8 cellular contexts compared by ENCODE assay signal in the genomic region with DNA sequence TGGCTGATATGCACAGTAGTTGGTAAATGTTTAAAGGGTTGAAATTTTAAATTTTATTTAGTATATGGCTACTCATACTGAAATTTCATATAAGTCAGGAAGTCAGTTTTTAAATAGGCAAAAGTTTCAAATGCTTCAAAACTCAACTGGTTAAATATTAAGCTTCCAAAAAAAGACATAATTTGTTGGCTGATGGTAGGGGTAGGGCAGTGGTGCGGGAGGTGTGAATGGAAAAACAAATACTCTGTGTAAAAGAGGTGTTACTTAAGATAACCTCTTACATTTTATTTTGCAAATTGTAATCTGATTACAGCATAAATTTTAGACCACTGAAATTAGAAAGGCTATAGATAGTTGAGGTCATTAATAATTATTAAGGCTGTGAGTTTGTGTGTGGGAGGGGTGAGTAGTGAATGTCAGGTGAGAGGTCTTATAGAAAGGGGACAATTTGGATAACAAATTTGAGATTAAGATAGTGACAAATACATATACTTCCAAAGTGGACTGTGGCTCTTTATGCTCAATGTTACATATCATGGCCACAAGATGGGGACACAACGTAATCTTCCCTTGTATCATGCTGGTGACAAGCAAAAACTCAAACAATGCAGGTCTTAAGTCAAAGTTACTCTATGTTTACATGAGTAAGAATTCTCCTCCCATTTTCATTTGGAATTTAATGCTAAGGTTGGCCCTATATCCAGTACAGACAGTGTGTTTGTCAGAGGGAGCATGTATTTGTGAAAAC. TPM values are rescaled to one million over a fixed set of nuclear protein-coding genes. Genes with fewer than 3 reads are reported as not detected.
DNase-seq lines count a peak whose midpoint lies in the region; ATAC-seq and TF ChIP-seq lines count a peak whose summit lies in the region.

No MANE protein-coding gene starts in this region.

- H3K4me1 Mint-ChIP-seq in activated naive CD8-positive, alpha-beta T cell treated with anti-CD3 and anti-CD28 coated beads for 36 hours, result no peaks in the 10 kb centered on the region

- H3K36me3 Mint-ChIP-seq in activated naive CD8-positive, alpha-beta T cell treated with anti-CD3 and anti-CD28 coated beads for 36 hours, result no peaks in the 10 kb centered on the region

- TF ChIP-seq POLR2A in vagina (IDR thresholded peaks at IDR 0.05), result no peak

- H3K27ac Mint-ChIP-seq in activated naive CD8-positive, alpha-beta T cell treated with anti-CD3 and anti-CD28 coated beads for 36 hours, result no peak overlapping the region

- POLR2A ChIA-PET in BJ (lab: Charles Lee), result no interaction called here
- POLR2A ChIA-PET in HEK293T (lab: Yijun Ruan, JAX), result no interaction called here

- no peaks in the 10 kb centered on the region for H3K9me3 ChIP-seq in vagina

- CTCF ChIA-PET in BJ (lab: Yijun Ruan, JAX) (no interaction called here), HEK293T (lab: Yijun Ruan, JAX) (no interaction called here)

- TF ChIP-seq CTCF in BJ (IDR thresholded peaks at IDR 0.05; ENCODE audit: insufficient read depth, low read depth, low read length), result peak; percentile 36
- no peak for TF ChIP-seq CTCF in vagina (IDR thresholded peaks at IDR 0.05)

- ATAC-seq in GM21529 (IDR thresholded peaks at IDR 0.05; ENCODE audit: unreplicated experiment), result no peak

- no peak overlapping the region for H3K4me3 Mint-ChIP-seq in activated naive CD8-positive, alpha-beta T cell treated with anti-CD3 and anti-CD28 coated beads for 36 hours

- H3K27me3 ChIP-seq in BJ (ENCODE audit: control insufficient read depth, insufficient read depth, low read length) (no peaks in the 10 kb centered on the region), vagina (no peaks in the 10 kb centered on the region)

- peaks cover 1% of the 10 kb centered on the region for H3K9me3 Mint-ChIP-seq in activated naive CD8-positive, alpha-beta T cell treated with anti-CD3 and anti-CD28 coated beads for 36 hours

- H3K36me3 ChIP-seq in BJ (ENCODE audit: control insufficient read depth, insufficient read depth, low read length), result no peaks in the 10 kb centered on the region
- no peaks in the 10 kb centered on the region for H3K36me3 ChIP-seq in vagina

- intact Hi-C loops in vagina (cut with DNase I), result no loop called here

- no peaks in the 10 kb centered on the region for H3K4me1 ChIP-seq in vagina

- peaks cover 21% of the 10 kb centered on the region for H3K27me3 Mint-ChIP-seq in activated naive CD8-positive, alpha-beta T cell treated with anti-CD3 and anti-CD28 coated beads for 36 hours

- no peak overlapping the region for H3K27ac ChIP-seq in vagina

- DNase-seq in BJ (ENCODE audit: low read depth), result no peak
- DNase-seq in HEK293T (ENCODE audit: extremely low spot score), result peak; percentile 22
- DNase-seq in NOMO-1 treated with dmso at 0.1 percent for 144 hours (lab: John Stamatoyannopoulos, UW; ENCODE audit: unreplicated experiment), result peak; percentile 13
- peak; percentile 68 for DNase-seq in fibroblast of peridontal ligament (ENCODE audit: extremely low read depth)
- DNase-seq in activated CD4-positive, alpha-beta T cell treated with anti-CD3 and anti-CD28 coated beads for 1 hour, result no peak
- DNase-seq in vagina (ENCODE audit: extremely low spot score in 2 of 2), result no peak
- no peak for DNase-seq in activated naive CD8-positive, alpha-beta T cell treated with anti-CD3 and anti-CD28 coated beads for 36 hours

- H3K4me3 ChIP-seq in BJ (ENCODE audit: low read depth, low read length), result no peak overlapping the region
- no peak overlapping the region for H3K4me3 ChIP-seq in vagina

TF ChIP-seq in HEK293T, 16 proteins besides CTCF, POLR2A, EP300 and RAD21:
- TF ChIP-seq FOXM1 (IDR thresholded peaks at IDR 0.05; ENCODE audit: borderline replicate concordance) (no peak), NFRKB (IDR thresholded peaks at IDR 0.05) (no peak), FOXA1 (IDR thresholded peaks at IDR 0.05) (no peak)

RNA-seq across cellular contexts. Expression of gene OXGR1, which starts 36.6 kb away (rescaled TPM):
- polyA plus RNA-seq in BJ (2011; rRNA removed), result not detected in 2 replicates
- not detected in 2 replicates for polyA minus RNA-seq in BJ (2011; rRNA and poly(A)+ RNA removed)
- total RNA-seq in vagina, result 0.74 TPM
- not detected for total RNA-seq in activated naive CD8-positive, alpha-beta T cell treated with anti-CD3 and anti-CD28 coated beads for 36 hours

Comparison
In these comparisons a context has a peak if more than half of its experiments do, and no peak if none do; other contexts are left out.
1. DNase-seq: peak in HEK293T (single experiment), NOMO-1 treated with dmso at 0.1 percent for 144 hours (single experiment) and fibroblast of peridontal ligament (single experiment); none in BJ (single experiment), activated CD4-positive, alpha-beta T cell treated with anti-CD3 and anti-CD28 coated beads for 1 hour (single experiment), vagina (0 of 2) and activated naive CD8-positive, alpha-beta T cell treated with anti-CD3 and anti-CD28 coated beads for 36 hours (single experiment).